13 cellular contexts compared by ENCODE assay signal in the genomic region with DNA sequence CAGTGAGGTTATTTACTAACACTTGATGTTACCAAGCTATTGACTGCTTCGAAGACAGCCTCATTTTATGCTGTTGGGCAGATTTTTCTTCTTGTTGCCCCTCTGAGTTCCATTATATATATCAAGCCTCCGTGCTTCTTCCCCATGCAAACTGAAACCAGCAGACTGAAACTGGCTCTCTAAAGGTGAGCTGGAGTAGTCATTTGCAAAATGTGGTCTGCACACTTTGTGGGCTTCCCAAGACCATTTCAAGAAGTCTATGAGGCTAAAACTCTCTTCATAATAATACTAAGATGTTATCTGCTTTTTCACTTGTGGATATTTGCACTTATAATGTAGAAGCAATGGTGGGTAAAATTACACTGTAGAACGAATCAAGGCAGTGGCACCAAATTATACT. TPM values are rescaled to one million over a fixed set of nuclear protein-coding genes. Genes with fewer than 3 reads are reported as not detected.
DNase-seq lines count a peak whose midpoint lies in the region; ATAC-seq lines count a peak whose summit lies in the region.
"Had no signal": no experiment of that assay in that cellular context is flagged by ENCODE, and none has a peak within 500 bp of the region (broad histone marks: within the 10 kb centered on the region; RNA-seq: fewer than 3 reads in every experiment).

No MANE protein-coding gene starts in this region.

- peaks cover 11% of the 10 kb centered on the region for H3K79me2 ChIP-seq in GM23248 (ENCODE audit: insufficient read depth)

- 80 to 82% methylated on average over 3 of the region's 3 CpGs for WGBS in GM23248 (ENCODE audit: low coverage in 1 of 2, low lambda C conversion rate in 2 of 2, missing lambda C conversion rate in 2 of 2), 2 experiments

- no peaks in the 10 kb centered on the region for H3K9me3 ChIP-seq in GM23248 (ENCODE audit: low read depth)
- H3K9me3 ChIP-seq: right atrium auricular region, tibial nerve had no signal

- no peaks in the 10 kb centered on the region for H3K9me3 Mint-ChIP-seq in stimulated activated naive B cell treated with anti-CD40 and anti-IgM and Interleukin-4, amounts not matched to agents 10 μg/mL and 1 μg/mL and 100 μg/mL, for 72 hours
- H3K9me3 Mint-ChIP-seq: activated T-cell treated with anti-CD3 and anti-CD28 coated beads, Interleukin-2, amount 50 U/mL, for 4 hours had no signal

- H3F3A ChIP-seq in GM23248 (ENCODE audit: insufficient read depth), result peaks cover 4% of the 10 kb centered on the region; the same call in 1 of the 2 replicates

- no peaks in the 10 kb centered on the region; the same call in 1 of the 2 replicates for H3K36me3 ChIP-seq in H7 (replicated peaks; ENCODE audit: control insufficient read depth, insufficient read depth, low read length)
- H3K36me3 ChIP-seq in GM23248 (ENCODE audit: low read depth), result no peaks in the 10 kb centered on the region; the same call in 1 of the 2 replicates

- no peaks in the 10 kb centered on the region for H3K9me2 ChIP-seq in GM23248 (ENCODE audit: insufficient read depth)

- no peak for DNase-seq in stimulated activated naive B cell treated with anti-CD40 and anti-IgM and Interleukin-4, amounts not matched to agents 10 μg/mL and 1 μg/mL and 100 μg/mL, for 72 hours
- DNase-seq in H7 (no peak), GM23248 (no peak), retina (no peak)
- DNase-seq: activated T-cell treated with anti-CD3 and anti-CD28 coated beads, Interleukin-2, amount 50 U/mL, for 4 hours; GOT3; KBM-7 had no signal

- no peaks in the 10 kb centered on the region for H4K20me1 ChIP-seq in GM23248 (ENCODE audit: insufficient read depth)

- H3K9ac ChIP-seq in GM23248, result no peak overlapping the region

- no peak overlapping the region for H3K27ac Mint-ChIP-seq in stimulated activated naive B cell treated with anti-CD40 and anti-IgM and Interleukin-4, amounts not matched to agents 10 μg/mL and 1 μg/mL and 100 μg/mL, for 72 hours

- H3K27ac ChIP-seq in GM23248, result no peak overlapping the region
- H3K27ac ChIP-seq: epithelial cell of prostate, right atrium auricular region, tibial nerve had no signal

- ATAC-seq in GM19023 (IDR thresholded peaks at IDR 0.05; ENCODE audit: unreplicated experiment), result peak; percentile 93
- peak; percentile 94 for ATAC-seq in GM21576 (IDR thresholded peaks at IDR 0.05; ENCODE audit: unreplicated experiment)
- peak; percentile 98 for ATAC-seq in HG03103 (IDR thresholded peaks at IDR 0.05; ENCODE audit: low read depth, unreplicated experiment)
- ATAC-seq in stimulated activated naive B cell treated with anti-CD40 and anti-IgM and Interleukin-4, amounts not matched to agents 10 μg/mL and 1 μg/mL and 100 μg/mL, for 72 hours (replicated peaks), result peak; percentile 87 to 91
- ATAC-seq: activated T-cell treated with anti-CD3 and anti-CD28 coated beads, Interleukin-2, amount 50 U/mL, for 4 hours had no signal

- H3K27me3 Mint-ChIP-seq in stimulated activated naive B cell treated with anti-CD40 and anti-IgM and Interleukin-4, amounts not matched to agents 10 μg/mL and 1 μg/mL and 100 μg/mL, for 72 hours, result no peaks in the 10 kb centered on the region

- H3K4me1 ChIP-seq in GM23248 (ENCODE audit: insufficient read depth), result peaks cover 8% of the 10 kb centered on the region; the same call in 1 of the 2 replicates

- in situ Hi-C loops in GM23248 (cut with MboI), result no loop called here

- peaks cover 7 to 17% of the 10 kb centered on the region in 2 donors for H3K4me1 Mint-ChIP-seq in stimulated activated naive B cell treated with anti-CD40 and anti-IgM and Interleukin-4, amounts not matched to agents 10 μg/mL and 1 μg/mL and 100 μg/mL, for 72 hours

- H3K27me3 ChIP-seq in H7 (ENCODE audit: control insufficient read depth, insufficient read depth, low read length), result no peaks in the 10 kb centered on the region
- H3K27me3 ChIP-seq in GM23248 (replicated peaks; ENCODE audit: insufficient read depth), result no peaks in the 10 kb centered on the region
- H3K27me3 ChIP-seq: right atrium auricular region, tibial nerve had no signal

- peaks cover 47 to 56% of the 10 kb centered on the region in 2 donors for H3K36me3 Mint-ChIP-seq in stimulated activated naive B cell treated with anti-CD40 and anti-IgM and Interleukin-4, amounts not matched to agents 10 μg/mL and 1 μg/mL and 100 μg/mL, for 72 hours

- no peak overlapping the region for H2AFZ ChIP-seq in GM23248

- no peak overlapping the region for H3K4me3 ChIP-seq in H7 (ENCODE audit: insufficient read depth, low read depth, low read length)
- no peak overlapping the region for H3K4me3 ChIP-seq in GM23248
- H3K4me3 ChIP-seq: right atrium auricular region, tibial nerve had no signal

- no peak overlapping the region for H3K4me3 Mint-ChIP-seq in stimulated activated naive B cell treated with anti-CD40 and anti-IgM and Interleukin-4, amounts not matched to agents 10 μg/mL and 1 μg/mL and 100 μg/mL, for 72 hours
- H3K4me3 Mint-ChIP-seq: activated T-cell treated with anti-CD3 and anti-CD28 coated beads, Interleukin-2, amount 50 U/mL, for 4 hours had no signal

- H3K4me2 ChIP-seq in GM23248 (ENCODE audit: unreplicated experiment), result no peak overlapping the region

RNA-seq across cellular contexts. Expression of a gene that starts 13.9 kb away (rescaled TPM):
- total RNA-seq in H7 (2014; rRNA removed; shearing (Covaris generic)), result 6.7 and 7.1 TPM in 2 replicates
- total RNA-seq in GM23248 (2014; rRNA removed; shearing (Covaris generic)), result 10.1 and 13.4 TPM in 2 replicates
- polyA plus RNA-seq in GM23248 (2016; fragmentation: Nextera tagmentation; extraction: Ambion mirVana), result 6.9 and 7.1 TPM in 2 replicates
